Comparison of ENCODE assay signal across 10 cellular contexts in genomic region chr2:65069425-65069824, GRCh38. TPM values are rescaled to one million over a fixed set of nuclear protein-coding genes. Genes with fewer than 3 reads are reported as not detected.
DNase-seq lines count a peak whose midpoint lies in the region; ATAC-seq and TF ChIP-seq lines count a peak whose summit lies in the region.
"Had no signal": no experiment of that assay in that cellular context is flagged by ENCODE, and none has a peak within 500 bp of the region (broad histone marks: within the 10 kb centered on the region; RNA-seq: fewer than 3 reads in every experiment).

No MANE protein-coding gene starts in this region.

- peak overlapping the region; percentile 23 for H3K18ac ChIP-seq in trophoblast cell (ENCODE audit: low read length)

- H3K79me1 ChIP-seq in trophoblast cell (ENCODE audit: low read length): no peaks in the 10 kb centered on the region

- H3K14ac ChIP-seq in trophoblast cell (ENCODE audit: low read length): no peak overlapping the region

- H2AFZ ChIP-seq in trophoblast cell (ENCODE audit: insufficient read depth, low read length, poor library complexity): no peak overlapping the region

- H3K27me3 ChIP-seq in trophoblast cell (ENCODE audit: insufficient read depth, low read length): no peaks in the 10 kb centered on the region

- H4K91ac ChIP-seq in trophoblast cell (ENCODE audit: low read depth, low read length): no peak overlapping the region

- no CpG with 5 or more reads among the region's 6 CpGs for WGBS in trophoblast cell (ENCODE audit: extremely low coverage, insufficient coverage, insufficient read length)

- no peak overlapping the region for H3K9ac ChIP-seq in trophoblast cell (ENCODE audit: low read length)

- H4K8ac ChIP-seq in trophoblast cell (ENCODE audit: low read depth, low read length): no peak overlapping the region

- H3K23ac ChIP-seq in trophoblast cell (ENCODE audit: low read length): no peak overlapping the region

- no peaks in the 10 kb centered on the region for H3K79me2 ChIP-seq in trophoblast cell (ENCODE audit: control insufficient read depth, insufficient read depth, low read length, poor library complexity)

- peaks cover 42% of the 10 kb centered on the region for H3K4me1 Mint-ChIP-seq in stimulated activated naive CD8-positive, alpha-beta T cell treated with anti-CD3 and anti-CD28 coated beads, Interleukin-15, Interleukin-2, amounts not matched to agents 100 ng/mL and 50 ng/mL, for 24 hours (ENCODE audit: low read depth)
- peaks cover 44% of the 10 kb centered on the region for H3K4me1 Mint-ChIP-seq in chondrocyte (ENCODE audit: low read depth)

- no peak overlapping the region for H3K27ac ChIP-seq in trophoblast cell (ENCODE audit: low read depth, low read length)

- no peak overlapping the region for H3K4me3 ChIP-seq in trophoblast cell (ENCODE audit: low read depth, low read length)

- TF ChIP-seq CTCF in chondrocyte (IDR thresholded peaks at IDR 0.05): no peak

- peaks cover 3 to 15% of the 10 kb centered on the region in 2 experiments for H3K4me1 ChIP-seq in trophoblast cell (ENCODE audit: control insufficient read depth in 1 of 2, insufficient read depth in 2 of 2, low read length in 2 of 2)

- no peak overlapping the region for H3K4me3 Mint-ChIP-seq in stimulated activated naive CD8-positive, alpha-beta T cell treated with anti-CD3 and anti-CD28 coated beads, Interleukin-15, Interleukin-2, amounts not matched to agents 100 ng/mL and 50 ng/mL, for 24 hours
- H3K4me3 Mint-ChIP-seq in chondrocyte (ENCODE audit: unreplicated experiment): no peak overlapping the region
- H3K4me3 Mint-ChIP-seq: nephron had no signal

- no peak for ATAC-seq in stimulated activated naive CD8-positive, alpha-beta T cell treated with anti-CD3 and anti-CD28 coated beads, Interleukin-15, Interleukin-2, amounts not matched to agents 100 U/mL and 50 U/mL, for 24 hours
- ATAC-seq in HG03378 (IDR thresholded peaks at IDR 0.05; ENCODE audit: unreplicated experiment): no peak
- ATAC-seq in HG02981 (IDR thresholded peaks at IDR 0.05; ENCODE audit: unreplicated experiment): no peak
- ATAC-seq in HG03097 (IDR thresholded peaks at IDR 0.05; ENCODE audit: low FRiP score, unreplicated experiment): no peak
- ATAC-seq in GM21619 (IDR thresholded peaks at IDR 0.05; ENCODE audit: unreplicated experiment): no peak

- no peaks in the 10 kb centered on the region for H3K27me3 Mint-ChIP-seq in stimulated activated naive CD8-positive, alpha-beta T cell treated with anti-CD3 and anti-CD28 coated beads, Interleukin-15, Interleukin-2, amounts not matched to agents 100 ng/mL and 50 ng/mL, for 24 hours
- no peaks in the 10 kb centered on the region for H3K27me3 Mint-ChIP-seq in chondrocyte (ENCODE audit: low read depth)

- H3K36me3 Mint-ChIP-seq in stimulated activated naive CD8-positive, alpha-beta T cell treated with anti-CD3 and anti-CD28 coated beads, Interleukin-15, Interleukin-2, amounts not matched to agents 100 ng/mL and 50 ng/mL, for 24 hours (ENCODE audit: low read depth): peaks cover 21% of the 10 kb centered on the region
- peaks cover 13% of the 10 kb centered on the region for H3K36me3 Mint-ChIP-seq in chondrocyte (ENCODE audit: low read depth)

- no peak overlapping the region for H2AK5ac ChIP-seq in trophoblast cell (ENCODE audit: low read length)

- H3K4ac ChIP-seq in trophoblast cell (ENCODE audit: low read depth, low read length): no peak overlapping the region

- H2BK5ac ChIP-seq in trophoblast cell (ENCODE audit: low read depth, low read length, poor library complexity): no peak overlapping the region

- H4K12ac ChIP-seq in trophoblast cell (ENCODE audit: low read depth, low read length): no peak overlapping the region

- DNase-seq in stimulated activated naive CD8-positive, alpha-beta T cell treated with anti-CD3 and anti-CD28 coated beads, Interleukin-15, Interleukin-2, amounts not matched to agents 100 U/mL and 50 U/mL, for 24 hours: no peak
- DNase-seq in chondrocyte (ENCODE audit: low spot score) (no peak), trophoblast cell (no peak)
- DNase-seq: NCI-H1436 treated with DMSO at 0.1 percent for 48 hours had no signal

- H3K4me2 ChIP-seq in trophoblast cell (ENCODE audit: low read length): no peak overlapping the region

- H3K27ac Mint-ChIP-seq in stimulated activated naive CD8-positive, alpha-beta T cell treated with anti-CD3 and anti-CD28 coated beads, Interleukin-15, Interleukin-2, amounts not matched to agents 100 ng/mL and 50 ng/mL, for 24 hours: peak overlapping the region; percentile 71
- H3K27ac Mint-ChIP-seq in chondrocyte (ENCODE audit: unreplicated experiment): peak overlapping the region; percentile 36

- no peaks in the 10 kb centered on the region for H3K9me3 ChIP-seq in trophoblast cell (ENCODE audit: insufficient read depth, low read depth, low read length)

- no peak overlapping the region for H2BK120ac ChIP-seq in trophoblast cell (ENCODE audit: insufficient read depth, low read length, poor library complexity)

- no peaks in the 10 kb centered on the region for H3K9me3 Mint-ChIP-seq in stimulated activated naive CD8-positive, alpha-beta T cell treated with anti-CD3 and anti-CD28 coated beads, Interleukin-15, Interleukin-2, amounts not matched to agents 100 ng/mL and 50 ng/mL, for 24 hours
- H3K9me3 Mint-ChIP-seq in chondrocyte (ENCODE audit: low read depth): no peaks in the 10 kb centered on the region
- H3K9me3 Mint-ChIP-seq: nephron had no signal

- peaks cover 31 to 43% of the 10 kb centered on the region in 2 experiments for H3K36me3 ChIP-seq in trophoblast cell (ENCODE audit: control insufficient read depth in 1 of 2, insufficient read depth in 2 of 2, low read length in 2 of 2)

- no peak overlapping the region for H2BK12ac ChIP-seq in trophoblast cell (ENCODE audit: low read length)

RNA-seq across cellular contexts. Expression of gene CEP68, which starts 13.2 kb away (rescaled TPM):
- 9.0 to 13.0 TPM (median 12.2 TPM) in 3 replicates for total RNA-seq in chondrocyte
- 6.0 and 6.3 TPM in 2 replicates for polyA plus RNA-seq in trophoblast cell (2013)
